In genomic region chr18:32469190-32469611, GRCh38 we compare ENCODE assay signal across 8 cellular contexts. TPM values are rescaled to one million over a fixed set of nuclear protein-coding genes. Genes with fewer than 3 reads are reported as not detected.
A peak's percentile ranks its signal among the peaks of the same experiment; 100 is the strongest.
DNase-seq lines count a peak whose midpoint lies in the region; ATAC-seq, FAIRE-seq and TF ChIP-seq lines count a peak whose summit lies in the region.

No MANE protein-coding gene starts in this region.

- H3K27ac ChIP-seq in right cardiac atrium (ENCODE audit: low read length), result no peak overlapping the region

- peak; percentile 14 for FAIRE-seq in GM12892 (lab: Jason Lieb, UNC)

- 12% methylated on average over 8 of the region's 8 CpGs for WGBS in right cardiac atrium

- H3K4me3 ChIP-seq in right cardiac atrium (ENCODE audit: low read length), result peak overlapping the region; percentile 78

- TF ChIP-seq POLR2A in GM12892 (IDR thresholded peaks at IDR 0.05; ENCODE audit: low read depth, low read length), result no peak

- intact Hi-C loops in right cardiac atrium (cut with DNase I), result loop anchor here in 1 of 4 donors (5.0 kb wide), 2 partner anchors 37 to 182 kb away; no protein-coding TSS in a partner anchor

- peaks cover 2% of the 10 kb centered on the region for H3K4me1 ChIP-seq in right cardiac atrium (ENCODE audit: control insufficient read depth, insufficient read depth, low read length)

- no peaks in the 10 kb centered on the region for H3K27me3 ChIP-seq in right cardiac atrium (ENCODE audit: control insufficient read depth, insufficient read depth)

- H3K9me3 ChIP-seq in right cardiac atrium (ENCODE audit: control insufficient read depth, low read length), result no peaks in the 10 kb centered on the region

- ATAC-seq in right cardiac atrium (peak in 1 of 2 donors; percentile 26), HG03457 (IDR thresholded peaks at IDR 0.05; ENCODE audit: unreplicated experiment) (no peak), GM18907 (IDR thresholded peaks at IDR 0.05; ENCODE audit: unreplicated experiment) (no peak), HG03432 (IDR thresholded peaks at IDR 0.05; ENCODE audit: unreplicated experiment) (no peak)

- DNase-seq in GM12892 (ENCODE audit: insufficient read length), result no peak
- peak; percentile 19 for DNase-seq in NCI-H1694 (lab: John Stamatoyannopoulos, UW)
- DNase-seq in amniotic stem cell (lab: John Stamatoyannopoulos, UW), result peak; percentile 6
- DNase-seq in right cardiac atrium, result peak; percentile 22 to 68 (median 57)
- peak; percentile 74 for DNase-seq in pons (ENCODE audit: low spot score)

RNA-seq across cellular contexts. Expression of gene GAREM1, which starts 1.5 kb away (rescaled TPM):
- not detected for polyA plus RNA-seq in GM12892 (2012; ENCODE audit: missing spikeins)
- total RNA-seq in right cardiac atrium, result 10 to 100 TPM in 3 of 4 donors, 1 to 10 TPM in 1; 9.6 to 14.8 (median 12.9) TPM
- polyA plus RNA-seq in right cardiac atrium, result 2.9 TPM
